ENCODE assay signal across 9 cellular contexts in genomic region chr17:42456223-42457106, GRCh38. TPM values are rescaled to one million over a fixed set of nuclear protein-coding genes. Genes with fewer than 3 reads are reported as not detected.
DNase-seq lines count a peak whose midpoint lies in the region; ATAC-seq and TF ChIP-seq lines count a peak whose summit lies in the region.
"Had no signal": no experiment of that assay in that cellular context is flagged by ENCODE, and none has a peak within 500 bp of the region (broad histone marks: within the 10 kb centered on the region; RNA-seq: fewer than 3 reads in every experiment).

No MANE protein-coding gene starts in this region.

- H3K27me3 ChIP-seq in suprapubic skin: no peaks in the 10 kb centered on the region

- TF ChIP-seq EP300 in Ishikawa (IDR thresholded peaks at IDR 0.05; ENCODE audit: borderline replicate concordance): no peak
- no peak for TF ChIP-seq EP300 in suprapubic skin (IDR thresholded peaks at IDR 0.05)

- ATAC-seq in activated naive CD8-positive, alpha-beta T cell treated with anti-CD3 and anti-CD28 coated beads, Interleukin-2, amount 10 ng/mL, durations not matched to agents 7 days and 5 days (ENCODE audit: low read depth): peak; percentile 13
- no peak for ATAC-seq in GM21576 (IDR thresholded peaks at IDR 0.05; ENCODE audit: unreplicated experiment)

- DNase-seq in GM04503 (ENCODE audit: low read depth) (peak; percentile 51), hepatic stellate cell (ENCODE audit: low spot score) (peak; percentile 66), suprapubic skin (ENCODE audit: low spot score in 2 of 2) (no peak), NCI-H2227 treated with DMSO at 0.1 percent for 48 hours (lab: John Stamatoyannopoulos, UW) (no peak), activated gamma-delta T cell treated with Interleukin-2 at 50 U/mL for 16 hours (no peak)
- no peak for DNase-seq in activated naive CD8-positive, alpha-beta T cell treated with anti-CD3 and anti-CD28 coated beads, Interleukin-2, amount 10 ng/mL, durations not matched to agents 7 days and 5 days

- H3K9me3 Mint-ChIP-seq in activated naive CD8-positive, alpha-beta T cell treated with anti-CD3 and anti-CD28 coated beads, Interleukin-2, amount 10 ng/mL, durations not matched to agents 7 days and 5 days: no peaks in the 10 kb centered on the region

- peak overlapping the region; percentile 14 for H3K27ac Mint-ChIP-seq in activated naive CD8-positive, alpha-beta T cell treated with anti-CD3 and anti-CD28 coated beads, Interleukin-2, amount 10 ng/mL, durations not matched to agents 7 days and 5 days

- H3K9me3 ChIP-seq in suprapubic skin: no peaks in the 10 kb centered on the region

- peak overlapping the region; percentile 58 for H3K4me3 Mint-ChIP-seq in activated naive CD8-positive, alpha-beta T cell treated with anti-CD3 and anti-CD28 coated beads, Interleukin-2, amount 10 ng/mL, durations not matched to agents 7 days and 5 days

- H3K4me1 ChIP-seq in suprapubic skin: peaks cover 52% of the 10 kb centered on the region

- H3K36me3 ChIP-seq in suprapubic skin: peaks cover under 1% of the 10 kb centered on the region

- TF ChIP-seq CTCF in suprapubic skin (IDR thresholded peaks at IDR 0.05): no peak

- POLR2A ChIA-PET in activated naive CD8-positive, alpha-beta T cell treated with anti-CD3 and anti-CD28 coated beads, Interleukin-2, amount 10 ng/mL, durations not matched to agents 7 days and 5 days (lab: Charles Lee): interaction anchor here (0.6 to 1.5 kb wide), 3 partner anchors 14 to 80 kb away, joined by 3 to 6 read pairs (median 3); partner anchors contain the start of gene NAGLU

- 34% methylated on average over 5 of the region's 5 CpGs for WGBS in suprapubic skin

- TF ChIP-seq RAD21 in Ishikawa (IDR thresholded peaks at IDR 0.05; ENCODE audit: low read depth): no peak

- TF ChIP-seq POLR2A in suprapubic skin (IDR thresholded peaks at IDR 0.05): no peak

- H3K4me1 Mint-ChIP-seq in activated naive CD8-positive, alpha-beta T cell treated with anti-CD3 and anti-CD28 coated beads, Interleukin-2, amount 10 ng/mL, durations not matched to agents 7 days and 5 days: peaks cover 34% of the 10 kb centered on the region

- H3K27me3 Mint-ChIP-seq in activated naive CD8-positive, alpha-beta T cell treated with anti-CD3 and anti-CD28 coated beads, Interleukin-2, amount 10 ng/mL, durations not matched to agents 7 days and 5 days: peaks cover 22% of the 10 kb centered on the region

- no peak overlapping the region for H3K4me3 ChIP-seq in suprapubic skin

- peak overlapping the region; percentile 73 for H3K27ac ChIP-seq in suprapubic skin
- H3K27ac ChIP-seq: VCaP had no signal

- no peaks in the 10 kb centered on the region for H3K36me3 Mint-ChIP-seq in activated naive CD8-positive, alpha-beta T cell treated with anti-CD3 and anti-CD28 coated beads, Interleukin-2, amount 10 ng/mL, durations not matched to agents 7 days and 5 days

TF ChIP-seq in Ishikawa, 13 proteins besides CTCF, POLR2A, EP300 and RAD21:
- TF ChIP-seq MAX (IDR thresholded peaks at IDR 0.05) (no peak), NFIC (IDR thresholded peaks at IDR 0.05) (no peak), TCF12 (IDR thresholded peaks at IDR 0.05; ENCODE audit: low read depth) (no peak), CREB1 (IDR thresholded peaks at IDR 0.05; ENCODE audit: low read depth) (no peak), CEBPB (IDR thresholded peaks at IDR 0.05) (0 out of 2 replicates have a peak, but pooled peaks have one; percentile 54)
TF ChIP-seq in Ishikawa: peak in this region for 1.

RNA-seq across cellular contexts. Expression of gene ATP6V0A1, which starts 2.2 kb away (rescaled TPM):
- 1 to 10 TPM; 8.1 TPM for total RNA-seq in activated naive CD8-positive, alpha-beta T cell treated with anti-CD3 and anti-CD28 coated beads, Interleukin-2, amount 10 ng/mL, durations not matched to agents 7 days and 5 days
- total RNA-seq in suprapubic skin: 100 to 1,000 TPM; 102 to 194 (median 142) TPM

RNA-seq across cellular contexts. Expression of gene CAVIN1, which starts 33.4 kb away (rescaled TPM):
- total RNA-seq in activated naive CD8-positive, alpha-beta T cell treated with anti-CD3 and anti-CD28 coated beads, Interleukin-2, amount 10 ng/mL, durations not matched to agents 7 days and 5 days: 1 to 10 TPM; 5.1 to 5.3 TPM
- 100 to 1,000 TPM; 153 to 224 (median 182) TPM for total RNA-seq in suprapubic skin

Comparison
In these comparisons a context has a peak if more than half of its experiments do, and no peak if none do; other contexts are left out.
1. DNase-seq: peak in GM04503 (single experiment) and hepatic stellate cell (single experiment); none in activated naive CD8-positive, alpha-beta T cell treated with anti-CD3 and anti-CD28 coated beads, Interleukin-2, amount 10 ng/mL, durations not matched to agents 7 days and 5 days (single experiment), suprapubic skin (0 of 2), NCI-H2227 treated with DMSO at 0.1 percent for 48 hours (single experiment) and activated gamma-delta T cell treated with Interleukin-2 at 50 U/mL for 16 hours (single experiment).
2. RNA of gene ATP6V0A1, which starts 2.2 kb away (total RNA-seq): 102 to 194 TPM in suprapubic skin; 8.1 TPM in activated naive CD8-positive, alpha-beta T cell treated with anti-CD3 and anti-CD28 coated beads, Interleukin-2, amount 10 ng/mL, durations not matched to agents 7 days and 5 days; every median in the first group is over 10 times any median in the second.
3. RNA of gene CAVIN1, which starts 33.4 kb away (total RNA-seq): 153 to 224 TPM in suprapubic skin; 5.1 to 5.3 TPM in activated naive CD8-positive, alpha-beta T cell treated with anti-CD3 and anti-CD28 coated beads, Interleukin-2, amount 10 ng/mL, durations not matched to agents 7 days and 5 days; every median in the first group is over 10 times any median in the second.